In the genomic region with DNA sequence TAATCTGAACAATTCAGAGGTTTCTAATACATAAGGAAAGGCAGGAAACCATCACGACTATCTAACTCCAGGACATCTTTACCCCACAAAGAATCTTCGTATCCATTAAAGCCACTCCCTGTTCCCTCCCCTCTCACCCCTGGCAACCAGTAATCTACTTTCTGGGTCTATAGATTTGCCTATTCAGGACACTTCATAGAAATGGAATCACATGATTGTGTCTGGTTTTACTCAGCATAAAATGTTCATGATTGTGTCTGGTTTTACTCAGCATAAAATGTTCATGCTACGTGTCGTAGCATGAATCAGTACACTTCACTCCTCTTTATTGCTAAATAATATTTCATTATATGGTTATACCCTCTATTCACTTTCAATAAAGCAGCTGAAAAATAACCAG, we compare ENCODE assay signal across 1 cellular context.
TF ChIP-seq lines count a peak whose summit lies in the region.

No MANE protein-coding gene starts in this region.

TF ChIP-seq in SK-N-SH treated with all-trans-retinoic acid at 6 μM for 48 hours, 23 proteins besides CTCF, POLR2A, EP300 and RAD21 (continued from another document):
- TF ChIP-seq, protein P1, sequence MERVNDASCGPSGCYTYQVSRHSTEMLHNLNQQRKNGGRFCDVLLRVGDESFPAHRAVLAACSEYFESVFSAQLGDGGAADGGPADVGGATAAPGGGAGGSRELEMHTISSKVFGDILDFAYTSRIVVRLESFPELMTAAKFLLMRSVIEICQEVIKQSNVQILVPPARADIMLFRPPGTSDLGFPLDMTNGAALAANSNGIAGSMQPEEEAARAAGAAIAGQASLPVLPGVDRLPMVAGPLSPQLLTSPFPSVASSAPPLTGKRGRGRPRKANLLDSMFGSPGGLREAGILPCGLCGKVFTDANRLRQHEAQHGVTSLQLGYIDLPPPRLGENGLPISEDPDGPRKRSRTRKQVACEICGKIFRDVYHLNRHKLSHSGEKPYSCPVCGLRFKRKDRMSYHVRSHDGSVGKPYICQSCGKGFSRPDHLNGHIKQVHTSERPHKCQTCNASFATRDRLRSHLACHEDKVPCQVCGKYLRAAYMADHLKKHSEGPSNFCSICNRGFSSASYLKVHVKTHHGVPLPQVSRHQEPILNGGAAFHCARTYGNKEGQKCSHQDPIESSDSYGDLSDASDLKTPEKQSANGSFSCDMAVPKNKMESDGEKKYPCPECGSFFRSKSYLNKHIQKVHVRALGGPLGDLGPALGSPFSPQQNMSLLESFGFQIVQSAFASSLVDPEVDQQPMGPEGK (CRISPR knock-in tag; IDR thresholded peaks at IDR 0.05; ENCODE audit: borderline replicate concordance), result no peak
- TF ChIP-seq ISL1 (CRISPR knock-in tag; IDR thresholded peaks at IDR 0.05) (peak; percentile 63), GLIS3 (CRISPR knock-in tag; IDR thresholded peaks at IDR 0.05) (no peak), ZNF8 (CRISPR knock-in tag; IDR thresholded peaks at IDR 0.05) (no peak), TOX (CRISPR knock-in tag; IDR thresholded peaks at IDR 0.05; ENCODE audit: borderline replicate concordance) (0 out of 2 replicates have a peak, but pooled peaks have one; percentile 13), ZFP3 (CRISPR knock-in tag; IDR thresholded peaks at IDR 0.05) (no peak), ZC3H10 (CRISPR knock-in tag; IDR thresholded peaks at IDR 0.05) (no peak), CSDC2 (CRISPR knock-in tag; IDR thresholded peaks at IDR 0.05) (no peak)
